In the genomic region with DNA sequence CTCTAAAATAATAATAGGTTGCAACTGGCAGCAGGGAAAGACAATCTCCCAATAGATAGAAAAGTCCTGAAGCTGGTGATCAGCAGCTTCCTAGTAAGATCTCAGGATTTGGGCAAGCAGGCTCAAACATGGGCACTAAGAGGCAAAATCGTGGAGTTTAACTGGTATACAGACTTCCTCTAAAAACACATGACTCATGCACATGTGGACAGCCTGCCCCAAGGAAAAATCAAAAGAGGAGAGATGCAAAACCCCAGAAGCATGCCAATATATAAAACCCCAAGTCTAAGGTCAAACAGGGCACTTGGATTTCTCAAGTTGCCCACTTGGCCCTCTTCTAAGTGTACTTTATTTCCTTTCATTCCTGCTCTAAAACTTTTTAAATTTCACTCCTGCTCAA, we compare ENCODE assay signal across 20 cellular contexts.
"Had no signal": no experiment of that assay in that cellular context is flagged by ENCODE, and none has a peak within 500 bp of the region (broad histone marks: within the 10 kb centered on the region; RNA-seq: fewer than 3 reads in every experiment).

No MANE protein-coding gene starts in this region.

- H3K4me2 ChIP-seq: hepatocyte had no signal

- H3K27me3 Mint-ChIP-seq: activated CD4-positive, alpha-beta memory T cell treated with anti-CD3 and anti-CD28 coated beads for 36 hours; activated naive CD8-positive, alpha-beta T cell treated with anti-CD3 and anti-CD28 coated beads for 36 hours; type B pancreatic cell had no signal

- H3K4me3 ChIP-seq: cardiac muscle cell, hepatocyte, left lung, prostate gland, skin epidermis, stomach, testis had no signal

- H3K4me1 Mint-ChIP-seq: neural crest cell had no signal

- H3K9me3 Mint-ChIP-seq: activated CD4-positive, alpha-beta memory T cell treated with anti-CD3 and anti-CD28 coated beads for 36 hours; activated naive CD8-positive, alpha-beta T cell treated with anti-CD3 and anti-CD28 coated beads for 36 hours; activated T-helper 1 cell treated with anti-CD3 and anti-CD28 coated beads, Interleukin-12 subunit alpha, Interleukin-12 subunit beta, Interleukin-2, Interleukin-4 antibody, amounts not matched to agents 30 ng/mL and 10 ng/mL and 1 ng/mL, durations not matched to agents 14 hours and 24 hours and 36 hours; neural crest cell had no signal

- H3K79me2 ChIP-seq: hepatocyte had no signal

- H3K4me1 ChIP-seq: left lung, prostate gland, stomach, testis had no signal

- H3K27me3 ChIP-seq: cardiac muscle cell, hepatocyte, left lung, stomach, testis had no signal

- DNase-seq: activated CD4-positive, alpha-beta memory T cell treated with anti-CD3 and anti-CD28 coated beads for 36 hours; activated CD4-positive, alpha-beta T cell treated with anti-CD3 and anti-CD28 coated beads for 4 hours; activated naive CD8-positive, alpha-beta T cell treated with anti-CD3 and anti-CD28 coated beads for 36 hours; activated T-cell treated with anti-CD3 and anti-CD28 coated beads for 4 hours; amniotic stem cell; left lung; right cardiac atrium; stimulated activated CD4-positive, alpha-beta T cell treated with anti-CD3 and anti-CD28 coated beads, Interleukin-2, amount 100 ng/mL, for 48 hours; stomach; SW 1271; T-helper 2 cell; testis; WERI-Rb-1 had no signal

- H2AFZ ChIP-seq: hepatocyte had no signal

- H3K36me3 ChIP-seq: cardiac muscle cell, prostate gland, WERI-Rb-1 had no signal

- H3K27ac ChIP-seq: cardiac muscle cell, hepatocyte, left lung, prostate gland, skin epidermis, stomach, testis, WERI-Rb-1 had no signal

- ATAC-seq: left lung, right cardiac atrium had no signal

- H3K4me3 Mint-ChIP-seq: activated CD4-positive, alpha-beta memory T cell treated with anti-CD3 and anti-CD28 coated beads for 36 hours; activated naive CD8-positive, alpha-beta T cell treated with anti-CD3 and anti-CD28 coated beads for 36 hours; activated T-helper 1 cell treated with anti-CD3 and anti-CD28 coated beads, Interleukin-12 subunit alpha, Interleukin-12 subunit beta, Interleukin-2, Interleukin-4 antibody, amounts not matched to agents 30 ng/mL and 10 ng/mL and 1 ng/mL, durations not matched to agents 14 hours and 24 hours and 36 hours; neural crest cell; type B pancreatic cell had no signal

- H3K9me3 ChIP-seq: left lung, prostate gland, stomach, testis had no signal

- H3K27ac Mint-ChIP-seq: activated CD4-positive, alpha-beta memory T cell treated with anti-CD3 and anti-CD28 coated beads for 36 hours; activated naive CD8-positive, alpha-beta T cell treated with anti-CD3 and anti-CD28 coated beads for 36 hours; activated T-helper 1 cell treated with anti-CD3 and anti-CD28 coated beads, Interleukin-12 subunit alpha, Interleukin-12 subunit beta, Interleukin-2, Interleukin-4 antibody, amounts not matched to agents 30 ng/mL and 10 ng/mL and 1 ng/mL, durations not matched to agents 14 hours and 24 hours and 36 hours; type B pancreatic cell had no signal
